Comparison of ENCODE assay signal across 8 cellular contexts in the genomic region with DNA sequence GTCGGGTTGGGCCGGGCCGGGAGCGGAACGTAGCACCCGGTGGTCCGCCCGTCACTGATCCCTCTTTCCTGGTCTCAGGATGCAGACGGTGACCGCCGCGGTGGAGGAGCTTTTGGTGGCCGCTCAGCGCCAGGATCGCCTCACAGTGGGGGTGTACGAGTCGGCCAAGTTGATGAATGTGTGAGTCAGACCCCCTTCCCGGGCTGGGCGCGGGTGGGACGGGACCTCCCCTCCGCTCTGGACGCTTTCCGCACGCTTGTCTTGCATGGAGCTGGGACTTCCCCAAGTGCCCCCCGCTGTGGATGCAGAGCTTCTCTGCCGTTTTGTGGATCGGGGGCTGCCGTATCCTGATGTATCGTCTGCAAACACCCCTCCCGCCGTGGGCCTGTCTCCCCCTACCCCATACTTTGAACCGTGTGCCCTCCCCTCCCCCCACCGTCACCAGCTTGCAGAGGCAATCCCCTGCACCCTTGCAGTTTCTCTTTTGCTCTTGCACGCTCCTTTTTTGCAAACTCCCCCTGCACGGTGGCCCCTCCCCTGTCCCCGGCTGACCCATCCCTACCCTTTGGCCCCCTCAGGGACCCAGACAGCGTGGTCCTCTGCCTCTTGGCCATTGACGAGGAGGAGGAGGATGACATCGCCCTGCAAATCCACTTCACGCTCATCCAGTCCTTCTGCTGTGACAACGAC. TPM values are rescaled to one million over a fixed set of nuclear protein-coding genes. Genes with fewer than 3 reads are reported as not detected.
DNase-seq lines count a peak whose midpoint lies in the region; ATAC-seq and TF ChIP-seq lines count a peak whose summit lies in the region.

No MANE protein-coding gene starts in this region.

- H3K4me3 ChIP-seq in IMR-90 (ENCODE audit: insufficient read depth, low read depth, low read length): peak overlapping the region; percentile 84
- H3K4me3 ChIP-seq in coronary artery: peak overlapping the region; percentile 88

- peaks cover 0 to 19% of the 10 kb centered on the region in 2 experiments; a peak in 1 of 4 replicates for H3K79me1 ChIP-seq in IMR-90 (ENCODE audit: low read depth in 1 of 2, low read length in 2 of 2)

- H3K27me3 ChIP-seq in IMR-90 (ENCODE audit: control insufficient read depth, insufficient read depth, low read length): no peaks in the 10 kb centered on the region

- H2BK5ac ChIP-seq in IMR-90 (ENCODE audit: low read depth, low read length, poor library complexity, severe bottlenecking): peak overlapping the region; percentile 85

- DNase-seq in NCI-H2196 (lab: John Stamatoyannopoulos, UW; ENCODE audit: unreplicated experiment) (peak; percentile 23), NCI-H2196 treated with DMSO at 0.1 percent for 48 hours (lab: John Stamatoyannopoulos, UW; ENCODE audit: unreplicated experiment) (no peak), IMR-90 (peak; percentile 74), coronary artery (ENCODE audit: low spot score) (peak; percentile 87), medulla oblongata (ENCODE audit: extremely low spot score) (peak; percentile 56), NCI-H1694 (lab: John Stamatoyannopoulos, UW) (no peak)
- DNase-seq in activated CD4-positive, alpha-beta T cell treated with anti-CD3 and anti-CD28 coated beads, Interleukin-2, amount 10 ng/mL, durations not matched to agents 24 days and 14 days: peak; percentile 91
- peak; percentile 38 for DNase-seq in stimulated activated CD8-positive, alpha-beta memory T cell treated with anti-CD3 and anti-CD28 coated beads, Interleukin-4, amount 100 ng/mL, for 1 hour (ENCODE audit: low read depth in 2 of 2, low spot score in 1 of 2)

- peak overlapping the region in 1 of 2 experiments; percentile 27; a peak in 2 of 4 replicates for H4K8ac ChIP-seq in IMR-90 (ENCODE audit: low read depth in 2 of 2, low read length in 2 of 2)

- intact Hi-C loops in IMR-90 (cut with micrococcal nuclease): loop anchor here (1.0 to 10.0 kb wide), 2 partner anchors 67 to 268 kb away; partner anchors contain the start of gene SLC39A3
- intact Hi-C loops in activated CD4-positive, alpha-beta T cell treated with anti-CD3 and anti-CD28 coated beads, Interleukin-2, amount 10 ng/mL, durations not matched to agents 24 days and 14 days (cut with micrococcal nuclease): no loop called here

- peak overlapping the region; percentile 20 for H2AK5ac ChIP-seq in IMR-90 (ENCODE audit: low read depth, low read length)

- peak overlapping the region; percentile 92 for H2AK9ac ChIP-seq in IMR-90 (replicated peaks; ENCODE audit: low read depth, low read length, poor library complexity)

- H2AFZ ChIP-seq in IMR-90 (replicated peaks; ENCODE audit: low read length, poor library complexity): peak overlapping the region; percentile 16

- peak overlapping the region; percentile 7; the same call in 1 of the 2 replicates for H2BK120ac ChIP-seq in IMR-90 (ENCODE audit: low read depth, low read length)

- H3K4ac ChIP-seq in IMR-90 (ENCODE audit: low read depth, low read length): peak overlapping the region; percentile 83

- peaks cover 4% of the 10 kb centered on the region; the same call in 1 of the 2 replicates for H3K4me1 ChIP-seq in IMR-90 (ENCODE audit: control insufficient read depth, insufficient read depth, low read length)

- peak overlapping the region; percentile 100 for H3K4me3 Mint-ChIP-seq in activated CD4-positive, alpha-beta T cell treated with anti-CD3 and anti-CD28 coated beads, Interleukin-2, amount 10 ng/mL, durations not matched to agents 24 days and 14 days

- peaks cover 4% of the 10 kb centered on the region; the same call in 1 of the 2 replicates for H3K36me3 ChIP-seq in IMR-90 (ENCODE audit: control insufficient read depth, insufficient read depth, low read length)

- no peaks in the 10 kb centered on the region for H3K9me3 ChIP-seq in IMR-90 (ENCODE audit: control insufficient read depth, insufficient read depth, low read length)

- peaks cover 7% of the 10 kb centered on the region for H3K27me3 Mint-ChIP-seq in activated CD4-positive, alpha-beta T cell treated with anti-CD3 and anti-CD28 coated beads, Interleukin-2, amount 10 ng/mL, durations not matched to agents 24 days and 14 days

- peak overlapping the region; percentile 92 for H3K14ac ChIP-seq in IMR-90 (replicated peaks; ENCODE audit: low read depth, low read length)

- no peak overlapping the region for H4K5ac ChIP-seq in IMR-90 (ENCODE audit: low read depth, low read length)

- dilution Hi-C loops in IMR-90 (cut with HindIII; ENCODE audit: low sequenced_read_pairs, unreplicated experiment): no loop called here

- peak; percentile 5 for ATAC-seq in IMR-90 (ENCODE audit: low read depth)

- no peak overlapping the region for H2BK20ac ChIP-seq in IMR-90 (ENCODE audit: low read depth, low read length)

- H3K9me1 ChIP-seq in IMR-90 (ENCODE audit: insufficient read depth, low read length): no peaks in the 10 kb centered on the region

- H3K23ac ChIP-seq in IMR-90 (ENCODE audit: low read depth, low read length): peak overlapping the region; percentile 83

- in situ Hi-C loops in IMR-90 (cut with MboI; ENCODE audit: low sequenced_read_pairs): loop anchor here (5.0 kb wide), 1 partner anchor 61 kb away; no protein-coding TSS in a partner anchor

- TSS peak; percentile 97 for BruUV-seq in IMR-90 (replicated peaks; lab: Mats Ljungman, UMichigan)

- H3K27ac Mint-ChIP-seq in activated CD4-positive, alpha-beta T cell treated with anti-CD3 and anti-CD28 coated beads, Interleukin-2, amount 10 ng/mL, durations not matched to agents 24 days and 14 days: peak overlapping the region; percentile 96

- 0% methylated on average over 19 of the region's 42 CpGs; no CpG with 5 or more reads in 1 of the 2 experiments for WGBS in IMR-90 (ENCODE audit: extremely low coverage in 2 of 2, insufficient read length in 1 of 2), 2 experiments

- H3K36me3 Mint-ChIP-seq in activated CD4-positive, alpha-beta T cell treated with anti-CD3 and anti-CD28 coated beads, Interleukin-2, amount 10 ng/mL, durations not matched to agents 24 days and 14 days (ENCODE audit: low read depth): peaks cover 30% of the 10 kb centered on the region

- peaks cover 36% of the 10 kb centered on the region for H4K20me1 ChIP-seq in IMR-90 (ENCODE audit: insufficient read depth, low read length)

- peaks cover 3% of the 10 kb centered on the region for H3K9me3 Mint-ChIP-seq in activated CD4-positive, alpha-beta T cell treated with anti-CD3 and anti-CD28 coated beads, Interleukin-2, amount 10 ng/mL, durations not matched to agents 24 days and 14 days

- no peak overlapping the region for H2BK15ac ChIP-seq in IMR-90 (ENCODE audit: low read depth, low read length)

- TF ChIP-seq CTCF in IMR-90 (conservative IDR thresholded peaks at IDR 0.05; ENCODE audit: low read depth, low read length): no peak
- no peak for TF ChIP-seq CTCF in coronary artery (IDR thresholded peaks at IDR 0.05)

- POLR2A ChIA-PET in IMR-90 (lab: Charles Lee; ENCODE audit: unreplicated experiment): interaction anchor here (0.5 to 3.3 kb wide), 14 partner anchors 13 to 160 kb away, joined by 3 to 63 read pairs (median 8); no protein-coding TSS in a partner anchor

- H4K91ac ChIP-seq in IMR-90 (ENCODE audit: insufficient read depth, low read depth, low read length): no peak overlapping the region; the same call in 1 of the 2 replicates

- H3K4me1 Mint-ChIP-seq in activated CD4-positive, alpha-beta T cell treated with anti-CD3 and anti-CD28 coated beads, Interleukin-2, amount 10 ng/mL, durations not matched to agents 24 days and 14 days: peaks cover 27% of the 10 kb centered on the region

- H3K4me2 ChIP-seq in IMR-90 (ENCODE audit: low read depth, low read length): peak overlapping the region; percentile 85

- peak overlapping the region; percentile 76 for H3K27ac ChIP-seq in IMR-90 (ENCODE audit: insufficient read depth, low read length)
- H3K27ac ChIP-seq in coronary artery: peak overlapping the region; percentile 88 to 96

- H3K18ac ChIP-seq in IMR-90 (ENCODE audit: low read depth, low read length): no peak overlapping the region

- TF ChIP-seq RAD21 in IMR-90 (IDR thresholded peaks at IDR 0.05; ENCODE audit: low read length): no peak

- CTCF ChIA-PET in IMR-90 (lab: Yijun Ruan, JAX): interaction anchor here (0.6 to 2.1 kb wide), 6 partner anchors 67 to 160 kb away, joined by 3 to 16 read pairs (median 4); no protein-coding TSS in a partner anchor

- peak overlapping the region; percentile 78 for H3K56ac ChIP-seq in IMR-90 (ENCODE audit: extremely low read depth, insufficient read depth, low read length)

- TF ChIP-seq POLR2A in IMR-90 (IDR thresholded peaks at IDR 0.05; ENCODE audit: low read depth, low read length): peak; percentile 2; the same call in 1 of the 2 replicates

- peak overlapping the region; percentile 87 for H3K9ac ChIP-seq in IMR-90 (ENCODE audit: low read depth, low read length)

TF ChIP-seq in IMR-90, 13 proteins besides CTCF, POLR2A, EP300 and RAD21 (continues in another document):
- TF ChIP-seq RCOR1 (IDR thresholded peaks at IDR 0.05; ENCODE audit: insufficient replicate concordance, low read length): no peak
- TF ChIP-seq MXI1 (IDR thresholded peaks at IDR 0.05; ENCODE audit: borderline replicate concordance, low read depth, low read length): no peak
- no peak for TF ChIP-seq RFX5 (IDR thresholded peaks at IDR 0.05; ENCODE audit: low read depth, low read length)
- no peak for TF ChIP-seq SMC3 (IDR thresholded peaks at IDR 0.05; ENCODE audit: low read depth, low read length)

RNA-seq across cellular contexts. Expression of gene GADD45B, which starts 0.7 kb away (rescaled TPM):
- 28.1 and 30.1 TPM in 2 replicates for total RNA-seq in IMR-90 (2012; rRNA removed)
- 84.0 and 106 TPM in 2 replicates for polyA plus RNA-seq in IMR-90 (2012; rRNA removed)
- 70.3 and 87.0 TPM in 2 replicates for polyA plus RNA-seq in IMR-90 (2012; cell fraction: cytosol; rRNA removed)
- polyA plus RNA-seq in IMR-90 (2012; cell fraction: nucleus; rRNA removed; ENCODE audit: low replicate concordance): 301 and 400 TPM in 2 replicates
- total RNA-seq in activated CD4-positive, alpha-beta T cell treated with anti-CD3 and anti-CD28 coated beads, Interleukin-2, amount 10 ng/mL, durations not matched to agents 24 days and 14 days: 101 and 102 TPM in 2 replicates

RNA-seq across cellular contexts. Expression of gene LMNB2, which starts 19.8 kb away (rescaled TPM):
- 104 and 108 TPM in 2 replicates for total RNA-seq in IMR-90 (2012; rRNA removed)
- polyA plus RNA-seq in IMR-90 (2012; rRNA removed): 106 and 117 TPM in 2 replicates
- 57.0 and 66.3 TPM in 2 replicates for polyA plus RNA-seq in IMR-90 (2012; cell fraction: cytosol; rRNA removed)
- polyA plus RNA-seq in IMR-90 (2012; cell fraction: nucleus; rRNA removed; ENCODE audit: low replicate concordance): 88.6 and 109 TPM in 2 replicates
- 120 TPM in 2 replicates for total RNA-seq in activated CD4-positive, alpha-beta T cell treated with anti-CD3 and anti-CD28 coated beads, Interleukin-2, amount 10 ng/mL, durations not matched to agents 24 days and 14 days

RNA-seq across cellular contexts. Expression of gene TIMM13, which starts 49.2 kb away (rescaled TPM):
- total RNA-seq in IMR-90 (2012; rRNA removed): 21.0 and 29.2 TPM in 2 replicates
- polyA plus RNA-seq in IMR-90 (2012; rRNA removed): 62.3 and 93.7 TPM in 2 replicates
- polyA plus RNA-seq in IMR-90 (2012; cell fraction: cytosol; rRNA removed): 73.2 and 85.8 TPM in 2 replicates
- 30.1 and 56.4 TPM in 2 replicates for polyA plus RNA-seq in IMR-90 (2012; cell fraction: nucleus; rRNA removed; ENCODE audit: low replicate concordance)
- 182 and 190 TPM in 2 replicates for total RNA-seq in activated CD4-positive, alpha-beta T cell treated with anti-CD3 and anti-CD28 coated beads, Interleukin-2, amount 10 ng/mL, durations not matched to agents 24 days and 14 days

Comparison
In these comparisons a context has a peak if more than half of its experiments do, and no peak if none do; other contexts are left out.
1. DNase-seq: peak in NCI-H2196 (single experiment), IMR-90 (single experiment), activated CD4-positive, alpha-beta T cell treated with anti-CD3 and anti-CD28 coated beads, Interleukin-2, amount 10 ng/mL, durations not matched to agents 24 days and 14 days (single experiment), coronary artery (single experiment), medulla oblongata (single experiment) and stimulated activated CD8-positive, alpha-beta memory T cell treated with anti-CD3 and anti-CD28 coated beads, Interleukin-4, amount 100 ng/mL, for 1 hour (2 of 2); none in NCI-H2196 treated with DMSO at 0.1 percent for 48 hours (single experiment) and NCI-H1694 (single experiment).